Comparison of ENCODE assay signal across 9 cellular contexts in the genomic region with DNA sequence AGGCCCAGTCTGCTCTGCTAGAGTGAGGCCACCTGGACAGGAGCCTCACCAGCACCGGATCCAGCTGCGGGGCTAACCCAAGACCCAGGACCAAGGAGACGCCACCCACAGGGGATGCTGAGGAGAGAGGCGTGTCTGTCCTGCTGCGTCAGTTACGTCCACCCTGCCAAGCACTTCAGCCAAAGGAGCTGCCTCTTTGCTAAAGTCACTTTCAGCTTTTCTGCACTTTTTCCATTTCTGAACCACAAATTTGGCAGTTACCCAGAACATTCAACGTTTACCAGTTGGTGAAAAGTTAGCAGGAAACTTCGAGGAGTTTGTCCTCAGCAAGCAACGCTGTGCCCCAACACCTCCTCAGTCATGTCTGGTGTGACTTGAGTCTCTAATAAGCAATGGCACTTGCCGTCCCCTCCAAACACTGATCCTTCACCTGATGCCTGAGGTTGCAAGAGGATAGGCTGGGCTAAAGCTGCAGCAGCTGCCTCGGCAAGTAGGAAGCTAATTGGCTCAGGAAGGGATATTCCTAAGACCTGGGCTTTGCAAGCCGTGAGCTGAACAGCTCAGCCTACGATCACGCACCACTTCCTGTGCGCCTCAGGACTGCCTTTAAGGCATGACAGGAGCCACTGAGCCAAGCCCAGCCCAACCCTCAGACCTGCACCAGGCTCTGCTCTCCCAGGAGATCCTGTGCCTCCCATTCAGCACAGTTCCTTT. TPM values are rescaled to one million over a fixed set of nuclear protein-coding genes. Genes with fewer than 3 reads are reported as not detected.
DNase-seq lines count a peak whose midpoint lies in the region; ATAC-seq and TF ChIP-seq lines count a peak whose summit lies in the region.
"Had no signal": no experiment of that assay in that cellular context is flagged by ENCODE, and none has a peak within 500 bp of the region (broad histone marks: within the 10 kb centered on the region; RNA-seq: fewer than 3 reads in every experiment).

No MANE protein-coding gene starts in this region.

- no peak overlapping the region for H3K27ac Mint-ChIP-seq in activated naive CD4-positive, alpha-beta T cell treated with anti-CD3 and anti-CD28 coated beads, Interleukin-2, amount 50 U/mL, for 72 hours

- peaks cover 0 to 11% (median 7%) of the 10 kb centered on the region in 4 donors for H3K4me1 ChIP-seq in tibial artery

- peak overlapping the region; percentile 13 for H3K4me3 ChIP-seq in retinal pigment epithelial cell (ENCODE audit: low read length)
- H3K4me3 ChIP-seq in tibial artery: no peak overlapping the region

- intact Hi-C loops in tibial artery (cut with DNase I; ENCODE audit: low total_unique reads): no loop called here

- H3K27ac ChIP-seq in tibial artery: no peak overlapping the region

- H3K27me3 ChIP-seq in tibial artery: peaks cover 0 to 37% of the 10 kb centered on the region in 2 donors

- H3K9me3 Mint-ChIP-seq in activated naive CD4-positive, alpha-beta T cell treated with anti-CD3 and anti-CD28 coated beads, Interleukin-2, amount 50 U/mL, for 72 hours: no peaks in the 10 kb centered on the region

- no peaks in the 10 kb centered on the region for H3K36me3 Mint-ChIP-seq in activated naive CD4-positive, alpha-beta T cell treated with anti-CD3 and anti-CD28 coated beads, Interleukin-2, amount 50 U/mL, for 72 hours

- no peaks in the 10 kb centered on the region for H3K36me3 ChIP-seq in tibial artery

- TF ChIP-seq CTCF in retinal pigment epithelial cell (conservative IDR thresholded peaks at IDR 0.05; ENCODE audit: low read depth, low read length) (no peak), tibial artery (IDR thresholded peaks at IDR 0.05) (no peak)

- DNase-seq in EH (ENCODE audit: low read depth): peak; percentile 44
- DNase-seq in NCI-H2227 treated with DMSO at 0.1 percent for 48 hours (lab: John Stamatoyannopoulos, UW): peak; percentile 11
- peak in 1 of 2 donors; percentile 31 for DNase-seq in activated naive CD4-positive, alpha-beta T cell treated with anti-CD3 and anti-CD28 coated beads, Interleukin-2, amount 50 U/mL, for 72 hours (ENCODE audit: low spot score in 2 of 2)
- peak; percentile 94 for DNase-seq in retinal pigment epithelial cell (ENCODE audit: low read depth)
- no peak for DNase-seq in SKM-1 treated with dmso at 0.1 percent for 144 hours (lab: John Stamatoyannopoulos, UW; ENCODE audit: unreplicated experiment)
- no peak for DNase-seq in tibial artery
- no peak for DNase-seq in cerebellar nuclear complex (lab: John Stamatoyannopoulos, UW)

- ATAC-seq in activated naive CD4-positive, alpha-beta T cell treated with anti-CD3 and anti-CD28 coated beads, Interleukin-2, amount 50 U/mL, for 72 hours: peak; percentile 73 to 79
- ATAC-seq in GM21526 (IDR thresholded peaks at IDR 0.05; ENCODE audit: low FRiP score, unreplicated experiment): no peak

- H3K9me3 ChIP-seq in tibial artery: no peaks in the 10 kb centered on the region

RNA-seq across cellular contexts. Expression of a gene that starts 40.1 kb away (rescaled TPM):
- total RNA-seq in activated naive CD4-positive, alpha-beta T cell treated with anti-CD3 and anti-CD28 coated beads, Interleukin-2, amount 50 U/mL, for 72 hours: under 1 TPM; 0.41 to 0.72 TPM
- total RNA-seq: glomerular endothelial cell had no signal

RNA-seq across cellular contexts. Expression of a gene that starts 52.8 kb away (rescaled TPM):
- total RNA-seq in activated naive CD4-positive, alpha-beta T cell treated with anti-CD3 and anti-CD28 coated beads, Interleukin-2, amount 50 U/mL, for 72 hours: 10 to 100 TPM in 1 of 2 donors, 1 to 10 TPM in 1; 1.8 to 12.7 TPM

Comparison
In these comparisons a context has a peak if more than half of its experiments do, and no peak if none do; other contexts are left out.
1. DNase-seq: peak in EH (single experiment), NCI-H2227 treated with DMSO at 0.1 percent for 48 hours (single experiment) and retinal pigment epithelial cell (single experiment); none in SKM-1 treated with dmso at 0.1 percent for 144 hours (single experiment), tibial artery (0 of 2) and cerebellar nuclear complex (0 of 2).